ENCODE assay signal across 14 cellular contexts in the genomic region with DNA sequence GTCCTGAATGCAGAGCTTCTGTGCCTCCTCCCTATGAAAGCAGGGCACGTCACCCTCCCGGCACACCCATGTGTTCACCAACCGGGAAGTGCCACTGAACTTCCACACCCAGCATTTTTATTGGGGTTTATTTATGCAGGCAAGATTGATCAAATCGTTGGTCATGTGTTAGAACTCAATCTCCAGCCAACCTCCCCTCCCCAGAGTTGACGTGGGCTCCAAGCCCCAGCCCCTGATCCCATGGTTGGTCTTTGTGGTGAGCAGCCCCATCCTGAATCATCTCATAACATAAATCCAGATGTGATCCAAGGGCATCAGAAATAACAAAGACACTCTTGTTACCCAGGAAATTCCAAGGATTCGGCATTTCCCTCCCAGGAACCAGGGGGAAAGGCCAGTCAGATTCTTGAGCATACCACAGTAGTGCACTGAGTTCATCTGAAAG.
A peak's percentile ranks its signal among the peaks of the same experiment; 100 is the strongest.
DNase-seq lines count a peak whose midpoint lies in the region; ATAC-seq and TF ChIP-seq lines count a peak whose summit lies in the region.
"Had no signal": no experiment of that assay in that cellular context is flagged by ENCODE, and none has a peak within 500 bp of the region (broad histone marks: within the 10 kb centered on the region; RNA-seq: fewer than 3 reads in every experiment).

No MANE protein-coding gene starts in this region.

- no peak overlapping the region for H2AFZ ChIP-seq in HCT116 (ENCODE audit: low read depth, low read length, poor library complexity, severe bottlenecking)

- RAD21 ChIA-PET in HCT116 (lab: Charles Lee; ENCODE audit: low non-redundant PET in 1 of 2, low total read pairs in 2 of 2, uncharacterized antibody in 2 of 2, unreplicated experiment in 2 of 2), result interaction anchor here in 1 of 2 experiments (1.0 kb wide), 1 partner anchor 8 kb away, joined by 3 read pairs; no protein-coding TSS in a partner anchor

- peak overlapping the region; percentile 43 for H3K9ac ChIP-seq in HCT116 (ENCODE audit: low read length)

- TF ChIP-seq EP300 in suprapubic skin (IDR thresholded peaks at IDR 0.05), result no peak

- H3K9me3 Mint-ChIP-seq in glutamatergic neuron (ENCODE audit: unreplicated experiment), result peaks cover 4% of the 10 kb centered on the region

- 31% methylated on average over 6 of the region's 6 CpGs for WGBS in suprapubic skin

- POLR2A ChIA-PET in HCT116 (lab: Charles Lee), result no interaction called here

- no peak for TF ChIP-seq CTCF in HCT116 (IDR thresholded peaks at IDR 0.05 in 2 of 3, conservative IDR thresholded peaks at IDR 0.05 in 1 of 3; ENCODE audit: borderline replicate concordance in 1 of 3, insufficient read depth in 1 of 3, low read depth in 2 of 3, low read length in 2 of 3)
- no peak for TF ChIP-seq CTCF in glutamatergic neuron (IDR thresholded peaks at IDR 0.05; ENCODE audit: partially characterized antibody, unreplicated experiment)
- no peak for TF ChIP-seq CTCF in suprapubic skin (IDR thresholded peaks at IDR 0.05)

- H3K4me1 Mint-ChIP-seq in glutamatergic neuron (ENCODE audit: low read depth, unreplicated experiment), result peaks cover 20% of the 10 kb centered on the region

- peak; percentile 39 for DNase-seq in HCT116 (ENCODE audit: low read depth, low spot score)
- peak; percentile 20 for DNase-seq in astrocyte of the hippocampus (ENCODE audit: low read depth, low spot score)
- no peak for DNase-seq in glutamatergic neuron
- no peak for DNase-seq in suprapubic skin (ENCODE audit: low spot score in 2 of 2)
- DNase-seq in LoVo (ENCODE audit: low spot score), result no peak
- DNase-seq in ecto neural progenitor cell (ENCODE audit: low spot score), result no peak
- DNase-seq: dermis blood vessel endothelial cell; GDM1; Karpas-422; pancreas; stimulated activated naive CD8-positive, alpha-beta T cell treated with anti-CD3 and anti-CD28 coated beads, Interleukin-15, Interleukin-2, amounts not matched to agents 100 U/mL and 50 U/mL, for 24 hours had no signal

- H3K9me3 ChIP-seq in HCT116 (ENCODE audit: control insufficient read depth in 1 of 2, insufficient read depth in 1 of 2, low read depth in 1 of 2, low read length in 2 of 2), result no peaks in the 10 kb centered on the region
- no peaks in the 10 kb centered on the region for H3K9me3 ChIP-seq in suprapubic skin
- H3K9me3 ChIP-seq: ascending aorta, pancreas had no signal

- H3K36me3 Mint-ChIP-seq in glutamatergic neuron (ENCODE audit: unreplicated experiment), result no peaks in the 10 kb centered on the region

- peak overlapping the region; percentile 48 for H3K4me2 ChIP-seq in HCT116 (ENCODE audit: low read length)

- CTCF ChIA-PET in HCT116 (lab: Charles Lee), result no interaction called here

- H4K20me1 ChIP-seq in HCT116 (ENCODE audit: insufficient read depth), result no peaks in the 10 kb centered on the region

- H3K27me3 ChIP-seq in HCT116 (ENCODE audit: insufficient read depth, low read length) (no peaks in the 10 kb centered on the region), suprapubic skin (no peaks in the 10 kb centered on the region)
- H3K27me3 ChIP-seq: ascending aorta, pancreas had no signal

- TF ChIP-seq POLR2A in HCT116 (IDR thresholded peaks at IDR 0.05; ENCODE audit: borderline replicate concordance, extremely low read depth, insufficient read depth, insufficient read length) (no peak), suprapubic skin (IDR thresholded peaks at IDR 0.05) (no peak)

- no peaks in the 10 kb centered on the region for H3K9me2 ChIP-seq in HCT116 (ENCODE audit: insufficient read depth)

- peaks cover 6 to 33% of the 10 kb centered on the region in 2 experiments for H3K4me1 ChIP-seq in HCT116 (ENCODE audit: control insufficient read depth in 1 of 2, insufficient read depth in 2 of 2, low read length in 2 of 2)
- peaks cover 38% of the 10 kb centered on the region for H3K4me1 ChIP-seq in suprapubic skin

- peaks cover 2% of the 10 kb centered on the region for H3K27me3 Mint-ChIP-seq in glutamatergic neuron (ENCODE audit: unreplicated experiment)

- no peak overlapping the region for H3K4me3 Mint-ChIP-seq in glutamatergic neuron (ENCODE audit: unreplicated experiment)

- peak overlapping the region; percentile 64 for H3K27ac Mint-ChIP-seq in glutamatergic neuron (ENCODE audit: unreplicated experiment)

- no peak for TF ChIP-seq RAD21 in HCT116 (IDR thresholded peaks at IDR 0.05; ENCODE audit: low read depth)

- H3K4me3 ChIP-seq in HCT116 (replicated peaks in 1 of 2; ENCODE audit: low read depth in 1 of 2, low read length in 2 of 2) (peak overlapping the region in 1 of 2 experiments; percentile 18; a peak in 1 of 4 replicates), suprapubic skin (no peak overlapping the region)
- H3K4me3 ChIP-seq: ascending aorta, pancreas, SK-N-MC had no signal

- ATAC-seq in HCT116, result peak; percentile 76
- ATAC-seq in GM18517 (IDR thresholded peaks at IDR 0.05; ENCODE audit: unreplicated experiment), result no peak
- ATAC-seq: pancreas; stimulated activated naive CD8-positive, alpha-beta T cell treated with anti-CD3 and anti-CD28 coated beads, Interleukin-15, Interleukin-2, amounts not matched to agents 100 U/mL and 50 U/mL, for 24 hours had no signal

- BruUV-seq in HCT116 (replicated peaks; lab: Mats Ljungman, UMichigan), result no TSS peak

- H3K79me2 ChIP-seq in HCT116 (ENCODE audit: insufficient read depth, low read length), result no peaks in the 10 kb centered on the region

- intact Hi-C loops in HCT116 (cut with micrococcal nuclease), result no loop called here

- H3K27ac ChIP-seq in HCT116 (ENCODE audit: low read depth, low read length) (no peak overlapping the region), suprapubic skin (peak overlapping the region; percentile 5)
- H3K27ac ChIP-seq: ascending aorta, pancreas, SK-N-MC had no signal

- no peaks in the 10 kb centered on the region for H3K36me3 ChIP-seq in HCT116 (ENCODE audit: control insufficient read depth in 1 of 2, insufficient read depth in 2 of 2, low read length in 2 of 2)
- H3K36me3 ChIP-seq in suprapubic skin, result no peaks in the 10 kb centered on the region
- H3K36me3 ChIP-seq: pancreas had no signal

TF ChIP-seq in HCT116, 20 proteins besides CTCF, POLR2A, EP300 and RAD21:
- no peak for TF ChIP-seq JUND (IDR thresholded peaks at IDR 0.05)
TF ChIP-seq in HCT116: peak in this region for 0.

Comparison
In these comparisons a context has a peak if more than half of its experiments do, and no peak if none do; other contexts are left out.
1. DNase-seq: peak in HCT116 (single experiment) and astrocyte of the hippocampus (single experiment); none in glutamatergic neuron (single experiment), suprapubic skin (0 of 2), LoVo (single experiment) and ecto neural progenitor cell (single experiment).